9 cellular contexts compared by ENCODE assay signal in genomic region chr6:11198663-11199603, GRCh38. TPM values are rescaled to one million over a fixed set of nuclear protein-coding genes. Genes with fewer than 3 reads are reported as not detected.
DNase-seq lines count a peak whose midpoint lies in the region; ATAC-seq, FAIRE-seq and TF ChIP-seq lines count a peak whose summit lies in the region.
"Had no signal": no experiment of that assay in that cellular context is flagged by ENCODE, and none has a peak within 500 bp of the region (broad histone marks: within the 10 kb centered on the region; RNA-seq: fewer than 3 reads in every experiment).

No MANE protein-coding gene starts in this region.

- peaks cover 46% of the 10 kb centered on the region for H3K79me2 ChIP-seq in astrocyte (ENCODE audit: insufficient read depth, low read length)

- H3K27me3 ChIP-seq in astrocyte (ENCODE audit: insufficient read depth, low read length) (no peaks in the 10 kb centered on the region), prostate gland (replicated peaks; ENCODE audit: insufficient read depth) (no peaks in the 10 kb centered on the region)

- H3K27ac Mint-ChIP-seq in astrocyte (ENCODE audit: unreplicated experiment) (peak overlapping the region; percentile 92), progenitor cell of endocrine pancreas (peak overlapping the region; percentile 1)

- intact Hi-C loops in prostate gland (cut with DNase I) = no loop called here

- H3K9me3 Mint-ChIP-seq in astrocyte (ENCODE audit: unreplicated experiment) = peaks cover 2% of the 10 kb centered on the region
- peaks cover 2% of the 10 kb centered on the region for H3K9me3 Mint-ChIP-seq in progenitor cell of endocrine pancreas (ENCODE audit: low read depth)

- peak overlapping the region; percentile 99 for H3K27ac ChIP-seq in astrocyte (ENCODE audit: low read depth, low read length)
- no peak overlapping the region for H3K27ac ChIP-seq in prostate gland

- no peak overlapping the region for H3K9ac ChIP-seq in astrocyte (ENCODE audit: low read length)

- H3K4me1 Mint-ChIP-seq in astrocyte (ENCODE audit: low read depth, unreplicated experiment) (peaks cover 81% of the 10 kb centered on the region), progenitor cell of endocrine pancreas (ENCODE audit: low read depth) (peaks cover 43% of the 10 kb centered on the region)

- H3K9me3 ChIP-seq in astrocyte (ENCODE audit: insufficient read depth, low read depth, low read length) = no peaks in the 10 kb centered on the region
- no peaks in the 10 kb centered on the region for H3K9me3 ChIP-seq in prostate gland

- no peaks in the 10 kb centered on the region for H4K20me1 ChIP-seq in astrocyte (ENCODE audit: insufficient read depth, low read length)

- H3K4me1 ChIP-seq in astrocyte (ENCODE audit: insufficient read depth, low read length) (peaks cover 79% of the 10 kb centered on the region), prostate gland (replicated peaks) (no peaks in the 10 kb centered on the region)

- H3K36me3 ChIP-seq in astrocyte (ENCODE audit: insufficient read depth, low read length) (peaks cover 6% of the 10 kb centered on the region), prostate gland (peaks cover 0 to 6% of the 10 kb centered on the region in 2 donors)

- TF ChIP-seq POLR2A in prostate gland (IDR thresholded peaks at IDR 0.05) = no peak

- DNase-seq in GM19240 (ENCODE audit: insufficient read length, low spot score) (peak; percentile 17), KBM-7 (peak; percentile 70), astrocyte (ENCODE audit: low read depth) (peak; percentile 32), progenitor cell of endocrine pancreas (ENCODE audit: low spot score, unreplicated experiment) (no peak), NCI-H774 (lab: John Stamatoyannopoulos, UW) (no peak), middle frontal gyrus (ENCODE audit: extremely low spot score, low spot score) (no peak), prostate gland (ENCODE audit: low spot score) (no peak)
- DNase-seq: Kasumi-1 had no signal

- TF ChIP-seq CTCF in astrocyte (IDR thresholded peaks at IDR 0.05; ENCODE audit: insufficient read depth, low read depth, low read length) (no peak), progenitor cell of endocrine pancreas (IDR thresholded peaks at IDR 0.05; ENCODE audit: unreplicated experiment) (no peak), prostate gland (IDR thresholded peaks at IDR 0.05) (no peak)

- H3K4me3 Mint-ChIP-seq in astrocyte (ENCODE audit: unreplicated experiment) = no peak overlapping the region
- H3K4me3 Mint-ChIP-seq in progenitor cell of endocrine pancreas (ENCODE audit: low read depth) = no peak overlapping the region

- H3K36me3 Mint-ChIP-seq in astrocyte (ENCODE audit: low read depth, unreplicated experiment) = peaks cover 26% of the 10 kb centered on the region
- H3K36me3 Mint-ChIP-seq in progenitor cell of endocrine pancreas (ENCODE audit: insufficient read depth) = peaks cover 30% of the 10 kb centered on the region

- ATAC-seq in GM21423 (IDR thresholded peaks at IDR 0.05; ENCODE audit: unreplicated experiment) = no peak

- H3K4me2 ChIP-seq in astrocyte (ENCODE audit: low read length) = no peak overlapping the region

- FAIRE-seq in astrocyte (lab: Jason Lieb, UNC) = no peak

- no peak overlapping the region for H3K4me3 ChIP-seq in astrocyte (ENCODE audit: insufficient read depth, low read depth, low read length)
- no peak overlapping the region for H3K4me3 ChIP-seq in prostate gland

- H3K27me3 Mint-ChIP-seq in astrocyte (ENCODE audit: low read depth, unreplicated experiment) = no peaks in the 10 kb centered on the region
- no peaks in the 10 kb centered on the region for H3K27me3 Mint-ChIP-seq in progenitor cell of endocrine pancreas

- in situ Hi-C loops in KBM-7 (cut with MboI; ENCODE audit: low pct_unique_long_range_greater_than_20kb, low sequenced_read_pairs) = no loop called here

- H2AFZ ChIP-seq in astrocyte (ENCODE audit: low read depth, low read length) = no peak overlapping the region

- WGBS in prostate gland = 77% methylated on average over 5 of the region's 5 CpGs

RNA-seq across cellular contexts. Expression of gene NEDD9, which starts 33.5 kb away (rescaled TPM):
- total RNA-seq in astrocyte (37.3 and 39.6 TPM in 2 replicates), progenitor cell of endocrine pancreas (13.6 and 14.1 TPM in 2 replicates), prostate gland (10 to 100 TPM; 51.1 to 72.1 TPM)

Comparison
In these comparisons a context has a peak if more than half of its experiments do, and no peak if none do; other contexts are left out.
1. DNase-seq: peak in GM19240 (single experiment), KBM-7 (single experiment) and astrocyte (single experiment); none in progenitor cell of endocrine pancreas (single experiment), NCI-H774 (single experiment), middle frontal gyrus (single experiment) and prostate gland (single experiment).